ENCODE assay signal across 8 cellular contexts in genomic region chr19:39833160-39833463, GRCh38. TPM values are rescaled to one million over a fixed set of nuclear protein-coding genes. Genes with fewer than 3 reads are reported as not detected.
A peak's percentile ranks its signal among the peaks of the same experiment; 100 is the strongest.
DNase-seq lines count a peak whose midpoint lies in the region; ATAC-seq and TF ChIP-seq lines count a peak whose summit lies in the region.

No MANE protein-coding gene starts in this region.

- H3K4me1 ChIP-seq in heart right ventricle: peaks cover 0 to 33% (median 23%) of the 10 kb centered on the region in 9 donors
- peaks cover 20% of the 10 kb centered on the region for H3K4me1 ChIP-seq in body of pancreas
- H3K4me1 ChIP-seq in mesodermal cell (ENCODE audit: control insufficient read depth, insufficient read depth, low read length, poor library complexity, severe bottlenecking): peaks cover 8% of the 10 kb centered on the region

- H3K27me3 ChIP-seq in heart right ventricle (no peaks in the 10 kb centered on the region), body of pancreas (no peaks in the 10 kb centered on the region)

- intact Hi-C loops in heart right ventricle (cut with DNase I) (loop anchor here in 3 of 10 donors (1.0 to 10.0 kb wide), 2 partner anchors 9 to 298 kb away; partner anchors contain the start of gene EID2B (in 1 of the 3)), left ventricle myocardium superior (cut with micrococcal nuclease) (no loop called here), body of pancreas (cut with DNase I) (no loop called here)

- TF ChIP-seq CTCF in heart right ventricle (IDR thresholded peaks at IDR 0.05) (no peak), body of pancreas (IDR thresholded peaks at IDR 0.05) (no peak)

- H3K4me3 ChIP-seq in heart right ventricle (peak overlapping the region; percentile 69 to 97 (median 82)), body of pancreas (peak overlapping the region; percentile 91 to 100), mesodermal cell (ENCODE audit: extremely low read depth, insufficient read depth, low read length, poor library complexity, severe bottlenecking) (peak overlapping the region; percentile 82)

- DNase-seq in heart right ventricle (no peak), left ventricle myocardium superior (no peak), body of pancreas (no peak), GM19240 (ENCODE audit: insufficient read length, low spot score) (no peak), C1 segment of cervical spinal cord (lab: John Stamatoyannopoulos, UW) (no peak), HuH-7 (ENCODE audit: low spot score) (no peak)

- ATAC-seq in heart right ventricle: no peak
- ATAC-seq in left ventricle myocardium superior: no peak
- ATAC-seq in body of pancreas: no peak
- ATAC-seq in HG02870 (IDR thresholded peaks at IDR 0.05; ENCODE audit: unreplicated experiment): no peak

- TF ChIP-seq POLR2A in body of pancreas (IDR thresholded peaks at IDR 0.05): no peak

- no peaks in the 10 kb centered on the region for H3K9me3 ChIP-seq in heart right ventricle
- no peaks in the 10 kb centered on the region for H3K9me3 ChIP-seq in body of pancreas
- no peaks in the 10 kb centered on the region for H3K9me3 ChIP-seq in mesodermal cell (ENCODE audit: control insufficient read depth, low read length)

- peaks cover 0 to 75% (median 57%) of the 10 kb centered on the region in 9 donors for H3K36me3 ChIP-seq in heart right ventricle
- H3K36me3 ChIP-seq in body of pancreas (replicated peaks in 1 of 2; ENCODE audit: insufficient read depth in 1 of 2, low read depth in 2 of 2): peaks cover 14 to 33% of the 10 kb centered on the region in 2 donors
- peaks cover 79% of the 10 kb centered on the region for H3K36me3 ChIP-seq in mesodermal cell (ENCODE audit: control insufficient read depth, insufficient read depth, low read length)

- 0 to 2% methylated on average over 24 of the region's 24 CpGs for WGBS in heart right ventricle, 2 donors
- WGBS in body of pancreas, 2 donors: 1 to 8% methylated on average over 8 of the region's 24 CpGs
- 6 to 12% methylated on average over 11 to 12 of the region's 24 CpGs for WGBS in mesodermal cell (ENCODE audit: insufficient coverage in 2 of 2), 2 experiments

- H3K27ac ChIP-seq in heart right ventricle (peak overlapping the region; percentile 61 to 94 (median 90)), body of pancreas (peak overlapping the region; percentile 60 to 90 (median 83)), mesodermal cell (ENCODE audit: low read depth, low read length, severe bottlenecking) (peak overlapping the region; percentile 100)

RNA-seq across cellular contexts. Expression of gene DYRK1B, which starts 0.8 kb away (rescaled TPM):
- total RNA-seq in heart right ventricle (10 to 100 TPM; 10.1 to 43.5 (median 37.6) TPM), left ventricle myocardium superior (27.3 TPM), body of pancreas (10 to 100 TPM; 11.9 to 21.1 TPM)
- 10 to 100 TPM in 1 of 2 donors, 1 to 10 TPM in 1; 7.3 to 17.3 TPM for polyA plus RNA-seq in heart right ventricle
- polyA plus RNA-seq in mesodermal cell (2013, experiment 1 of 2): 23.8 TPM
- polyA plus RNA-seq in mesodermal cell (2013, experiment 2 of 2): 23.7 TPM

RNA-seq across cellular contexts. Expression of gene FBL, which starts 13.1 kb away (rescaled TPM):
- 10 to 100 TPM; 52.7 to 95.4 (median 67.4) TPM for total RNA-seq in heart right ventricle
- polyA plus RNA-seq in heart right ventricle: 100 to 1,000 TPM; 102 to 192 TPM
- total RNA-seq in left ventricle myocardium superior: 57.3 TPM
- 100 to 1,000 TPM in 1 of 2 donors, 10 to 100 TPM in 1; 90.3 to 118 TPM for total RNA-seq in body of pancreas
- polyA plus RNA-seq in mesodermal cell (2013, experiment 1 of 2): 269 TPM
- polyA plus RNA-seq in mesodermal cell (2013, experiment 2 of 2): 261 TPM

RNA-seq across cellular contexts. Expression of gene LEUTX, which starts 54.5 kb away (rescaled TPM):
- total RNA-seq in heart right ventricle: not detected
- polyA plus RNA-seq in heart right ventricle: not detected
- not detected for total RNA-seq in left ventricle myocardium superior
- not detected for total RNA-seq in body of pancreas
- not detected for polyA plus RNA-seq in mesodermal cell (2013, experiment 1 of 2)
- not detected for polyA plus RNA-seq in mesodermal cell (2013, experiment 2 of 2)
